Comparison of ENCODE assay signal across 8 cellular contexts in genomic region chr16:89918453-89919347, GRCh38. TPM values are rescaled to one million over a fixed set of nuclear protein-coding genes. Genes with fewer than 3 reads are reported as not detected.
DNase-seq lines count a peak whose midpoint lies in the region; ATAC-seq, FAIRE-seq and TF ChIP-seq lines count a peak whose summit lies in the region.

Gene MC1R (plus strand): TSS chr16:89918862. CDS start chr16:89919259, 397 bp downstream.

- no peak within 1 kb of the TSS for H2AFZ ChIP-seq in HCT116 (ENCODE audit: low read depth, low read length, poor library complexity, severe bottlenecking)
- H2AFZ ChIP-seq in H1 (ENCODE audit: low read length): 0 out of 2 replicates have a peak within 1 kb of the TSS, but pooled peaks have one; percentile 52

- H3K79me1 ChIP-seq in H1 (ENCODE audit: low read depth, low read length): no peaks in the 10 kb centered on the region

- peak within 1 kb of the TSS; percentile 88; the same call in 1 of the 2 replicates for H2BK15ac ChIP-seq in H1 (ENCODE audit: low read length)

- H3K4me2 ChIP-seq in HCT116 (ENCODE audit: low read length) (peak within 1 kb of the TSS; percentile 80), H1 (ENCODE audit: insufficient read depth in 1 of 2, low read depth in 2 of 2, low read length in 2 of 2) (peak within 1 kb of the TSS; percentile 94 to 98)

- 15% methylated on average over 22 of the region's 23 CpGs; no CpG with 5 or more reads in 1 of the 2 experiments for WGBS in H1 (ENCODE audit: extremely low coverage in 1 of 2, insufficient coverage in 1 of 2, insufficient read length in 1 of 2, insufficient replicate concordance in 2 of 2, low coverage in 1 of 2, low lambda C conversion rate in 2 of 2, missing lambda C conversion rate in 1 of 2), 2 experiments

- H2BK20ac ChIP-seq in H1 (ENCODE audit: low read length): no peak within 1 kb of the TSS

- TF ChIP-seq RAD21 in HCT116 (IDR thresholded peaks at IDR 0.05; ENCODE audit: low read depth) (no peak), H1 (IDR thresholded peaks at IDR 0.05 in 1 of 2, conservative IDR thresholded peaks at IDR 0.05 in 1 of 2; ENCODE audit: low read depth in 2 of 2, low read length in 2 of 2) (no peak)

- H2BK12ac ChIP-seq in H1 (ENCODE audit: low read depth, low read length): peak within 1 kb of the TSS; percentile 63; the same call in 1 of the 2 replicates

- no TSS peak for BruUV-seq in HCT116 (replicated peaks; lab: Mats Ljungman, UMichigan)

- H4K91ac ChIP-seq in H1 (replicated peaks; ENCODE audit: insufficient read length, low read length): peak within 1 kb of the TSS; percentile 99

- CTCF ChIA-PET in HCT116 (lab: Charles Lee) (interaction anchor here (1.1 to 2.3 kb wide), 2 partner anchors 10 to 101 kb away, joined by 3 to 26 read pairs; no protein-coding TSS in a partner anchor), H1 (lab: Charles Lee; ENCODE audit: partially characterized antibody) (interaction anchor here (0.7 to 8.7 kb wide), 7 partner anchors 9 to 102 kb away, joined by 3 to 70 read pairs (median 3); no protein-coding TSS in a partner anchor)

- peak within 1 kb of the TSS in 3 of 6 donors; percentile 37 to 88 (median 81) for H3K27ac Mint-ChIP-seq in naive B cell

- H3K14ac ChIP-seq in H1 (ENCODE audit: insufficient read length): no peak within 1 kb of the TSS

- H3K27me3 Mint-ChIP-seq in naive B cell: peaks cover 9 to 30% (median 16%) of the 10 kb centered on the region in 3 donors

- H3K27me3 ChIP-seq in HCT116 (ENCODE audit: insufficient read depth, low read length) (no peaks in the 10 kb centered on the region), H1 (replicated peaks in 1 of 4; ENCODE audit: control insufficient read depth in 3 of 4, extremely low read depth in 1 of 4, insufficient read depth in 3 of 4, low read length in 3 of 4) (peaks cover 0 to 19% (median 16%) of the 10 kb centered on the region in 4 experiments; a peak in 6 of 7 replicates)

- H3K79me2 ChIP-seq in HCT116 (ENCODE audit: insufficient read depth, low read length) (peaks cover 5% of the 10 kb centered on the region), H1 (ENCODE audit: control insufficient read depth in 1 of 2, insufficient read depth in 2 of 2, low read length in 2 of 2) (no peaks in the 10 kb centered on the region)

- peak within 1 kb of the TSS; percentile 28; the same call in 1 of the 2 replicates for H2AK5ac ChIP-seq in H1 (ENCODE audit: low read depth, low read length)

- RAD21 ChIA-PET in HCT116 (lab: Charles Lee; ENCODE audit: low non-redundant PET in 1 of 2, low total read pairs in 2 of 2, uncharacterized antibody in 2 of 2, unreplicated experiment in 2 of 2): no interaction called here

- H3K23ac ChIP-seq in H1 (ENCODE audit: insufficient read length): no peak within 1 kb of the TSS

- ATAC-seq in HCT116 (peak; percentile 15), naive B cell (ENCODE audit: low read depth in 2 of 2) (peak; percentile 60 to 66), GM18520 (IDR thresholded peaks at IDR 0.05; ENCODE audit: unreplicated experiment) (no peak), HG03095 (IDR thresholded peaks at IDR 0.05; ENCODE audit: unreplicated experiment) (no peak)

- H3K36me3 Mint-ChIP-seq in naive B cell: no peaks in the 10 kb centered on the region

- POLR2A ChIA-PET in HCT116 (lab: Charles Lee) (interaction anchor here (0.6 to 2.0 kb wide), 5 partner anchors 10 to 61 kb away, joined by 4 to 9 read pairs (median 5); partner anchors contain the start of gene TCF25), H1 (lab: Charles Lee; ENCODE audit: partially characterized antibody) (interaction anchor here (0.5 to 2.6 kb wide), 8 partner anchors 10 to 432 kb away, joined by 3 to 17 read pairs (median 4); partner anchors contain the start of genes DBNDD1 and TCF25)

- H4K8ac ChIP-seq in H1 (ENCODE audit: extremely low read depth, insufficient read depth, low read length): peak within 1 kb of the TSS; percentile 81; the same call in 1 of the 2 replicates

- H3K4me1 Mint-ChIP-seq in naive B cell: peaks cover 17 to 36% (median 33%) of the 10 kb centered on the region in 3 donors

- TF ChIP-seq POLR2A in HCT116 (IDR thresholded peaks at IDR 0.05; ENCODE audit: borderline replicate concordance, extremely low read depth, insufficient read depth, insufficient read length) (peak; percentile 61), H1 (IDR thresholded peaks at IDR 0.05; ENCODE audit: control extremely low read depth in 1 of 2, low read depth in 2 of 2, low read length in 2 of 2) (no peak)

- H3K23me2 ChIP-seq in H1 (ENCODE audit: low read depth, low read length): peaks cover 20% of the 10 kb centered on the region

- no peak for TF ChIP-seq EP300 in H1 (IDR thresholded peaks at IDR 0.05; ENCODE audit: borderline replicate concordance in 1 of 2, low read depth in 2 of 2, low read length in 2 of 2)

- peak within 1 kb of the TSS; percentile 32 for H3K4ac ChIP-seq in H1 (replicated peaks; ENCODE audit: insufficient read length, low read depth, low read length)

- no peaks in the 10 kb centered on the region for H3K9me3 Mint-ChIP-seq in naive B cell

- H3K9me2 ChIP-seq in HCT116 (ENCODE audit: insufficient read depth): no peaks in the 10 kb centered on the region

- peak within 1 kb of the TSS; percentile 64 for H3K9ac ChIP-seq in HCT116 (ENCODE audit: low read length)
- peak within 1 kb of the TSS in 2 of 4 experiments; percentile 16 to 37; a peak in 5 of 7 replicates for H3K9ac ChIP-seq in H1 (replicated peaks in 1 of 4; ENCODE audit: extremely low read depth in 1 of 4, low read depth in 3 of 4, low read length in 3 of 4)

- H4K20me1 ChIP-seq in HCT116 (ENCODE audit: insufficient read depth) (peaks cover under 1% of the 10 kb centered on the region; the same call in 1 of the 2 replicates), H1 (replicated peaks in 1 of 2; ENCODE audit: control insufficient read depth in 1 of 2, insufficient read depth in 2 of 2, low read length in 2 of 2) (peaks cover 0 to 5% of the 10 kb centered on the region in 2 experiments)

- peak within 1 kb of the TSS; percentile 19 to 49 for H3K4me3 ChIP-seq in HCT116 (replicated peaks in 1 of 2; ENCODE audit: low read depth in 1 of 2, low read length in 2 of 2)
- peak within 1 kb of the TSS; percentile 53 to 66 (median 62) for H3K4me3 ChIP-seq in H1 (ENCODE audit: extremely low read depth in 1 of 4, insufficient read depth in 2 of 4, low read depth in 3 of 4, low read length in 4 of 4)

- peak within 1 kb of the TSS; percentile 51 for H4K5ac ChIP-seq in H1 (ENCODE audit: insufficient read length, low read depth, low read length)

- no peaks in the 10 kb centered on the region for H3K9me3 ChIP-seq in HCT116 (ENCODE audit: control insufficient read depth in 1 of 2, insufficient read depth in 1 of 2, low read depth in 1 of 2, low read length in 2 of 2)
- H3K9me3 ChIP-seq in H1 (ENCODE audit: insufficient read depth in 2 of 2, low read depth in 1 of 2, low read length in 1 of 2): no peaks in the 10 kb centered on the region

- H3K4me1 ChIP-seq in HCT116 (ENCODE audit: control insufficient read depth in 1 of 2, insufficient read depth in 2 of 2, low read length in 2 of 2): peaks cover 52 to 73% of the 10 kb centered on the region in 2 experiments
- peaks cover 0 to 29% (median 18%) of the 10 kb centered on the region in 4 experiments; a peak in 6 of 7 replicates for H3K4me1 ChIP-seq in H1 (replicated peaks in 1 of 4; ENCODE audit: control insufficient read depth in 3 of 4, insufficient read depth in 4 of 4, low read length in 3 of 4)

- H3K56ac ChIP-seq in H1 (replicated peaks; ENCODE audit: insufficient read length, low read depth, low read length): no peak within 1 kb of the TSS

- H2BK120ac ChIP-seq in H1 (replicated peaks; ENCODE audit: low read depth, low read length): no peak within 1 kb of the TSS

- intact Hi-C loops in HCT116 (cut with micrococcal nuclease): no loop called here

- DNase-seq in D721Med (ENCODE audit: insufficient read length, low spot score) (no peak), HCT116 (ENCODE audit: low read depth, low spot score) (peak; percentile 26), SW 1271 (lab: John Stamatoyannopoulos, UW) (peak; percentile 43 to 67), H1 (ENCODE audit: low read depth in 1 of 2, low spot score in 2 of 2) (peak in 1 of 2 experiments; percentile 78), naive B cell (peak; percentile 40), glomerular visceral epithelial cell (ENCODE audit: extremely low spot score) (no peak)

- H3K27ac ChIP-seq in HCT116 (ENCODE audit: low read depth, low read length): peak within 1 kb of the TSS; percentile 87
- H3K27ac ChIP-seq in H1 (ENCODE audit: low read depth, low read length): no peak within 1 kb of the TSS

- FAIRE-seq in D721Med (lab: Jason Lieb, UNC): no peak
- no peak for FAIRE-seq in H1 (lab: Jason Lieb, UNC)

- TF ChIP-seq CTCF in D721Med (IDR thresholded peaks at IDR 0.05; ENCODE audit: insufficient read depth, missing control alignments) (peak; percentile 52), HCT116 (IDR thresholded peaks at IDR 0.05 in 2 of 3, conservative IDR thresholded peaks at IDR 0.05 in 1 of 3; ENCODE audit: borderline replicate concordance in 1 of 3, insufficient read depth in 1 of 3, low read depth in 2 of 3, low read length in 2 of 3) (peak in 2 of 3 experiments; percentile 72; a peak in 4 of 6 replicates), H1 (IDR thresholded peaks at IDR 0.05; ENCODE audit: control extremely low read depth in 1 of 3, insufficient read depth in 1 of 3, low read depth in 1 of 3, low read length in 3 of 3) (peak; percentile 27 to 51 (median 29); a peak in 3 of 4 replicates)

- peak within 1 kb of the TSS; percentile 41 for H3K18ac ChIP-seq in H1 (ENCODE audit: extremely low read depth, low read length)

- peak within 1 kb of the TSS; percentile 72 to 88 (median 74) for H3K4me3 Mint-ChIP-seq in naive B cell

- H3K36me3 ChIP-seq in HCT116 (ENCODE audit: control insufficient read depth in 1 of 2, insufficient read depth in 2 of 2, low read length in 2 of 2) (no peaks in the 10 kb centered on the region), H1 (ENCODE audit: control insufficient read depth in 2 of 4, insufficient read depth in 4 of 4, low read length in 3 of 4) (no peaks in the 10 kb centered on the region)

- peak within 1 kb of the TSS; percentile 4; the same call in 1 of the 2 replicates for H2BK5ac ChIP-seq in H1 (ENCODE audit: low read depth, low read length)

RNA-seq across cellular contexts. Expression of gene MC1R, which starts in this region (rescaled TPM):
- 12.2 TPM for total RNA-seq in HCT116 (2021; ENCODE audit: unreplicated experiment)
- polyA plus RNA-seq in HCT116 (2012): 9.9 and 12.5 TPM in 2 replicates
- total RNA-seq in H1 (2021; fragmentation: NEBNext Ultra II Directional; extraction: Animal tissue kit (Norgen Biotek cat#: 25700)): 2.0 and 2.2 TPM in 2 replicates
- 2.9 and 4.3 TPM in 2 replicates for polyA plus RNA-seq in H1 (2011; rRNA removed)
- 3.7 TPM for polyA plus RNA-seq in H1 (2011; cell fraction: cytosol; rRNA removed)
- 7.6 TPM for polyA plus RNA-seq in H1 (2011; cell fraction: nucleus; rRNA removed)
- polyA plus RNA-seq in H1 (2012, experiment 1 of 2): 1.8 to 3.0 TPM (median 2.2 TPM) in 4 replicates
- polyA plus RNA-seq in H1 (2012, experiment 2 of 2): 1.8 TPM
- polyA plus RNA-seq in H1 (2013, experiment 1 of 2): 1.2 TPM
- 1.5 TPM for polyA plus RNA-seq in H1 (2013, experiment 2 of 2)
- 3.3 and 5.0 TPM in 2 replicates for polyA minus RNA-seq in H1 (2011; rRNA and poly(A)+ RNA removed)
- polyA minus RNA-seq in H1 (2011; cell fraction: cytosol; rRNA and poly(A)+ RNA removed): 3.2 TPM
- polyA minus RNA-seq in H1 (2011; cell fraction: nucleus; rRNA and poly(A)+ RNA removed): 4.5 TPM
- under 1 TPM in 5 of 6 donors, not detected in 1; 0.12 to 0.62 (median 0.48) TPM for polyA plus RNA-seq in naive B cell (ENCODE audit: low read depth in 6 of 6)

Comparison
In these comparisons a context has a peak if more than half of its experiments do, and no peak if none do; other contexts are left out.
1. Peak in DNase-seq and ATAC-seq in naive B cell; RNA of the gene not detected or under 1 TPM.
2. DNase-seq: peak in HCT116 (single experiment) and SW 1271 (2 of 2); none in D721Med (single experiment) and glomerular visceral epithelial cell (single experiment).
3. Peak in every context shown above with its lines, with median percentiles within 50 percentile points of each other: CTCF ChIP-seq.